ENCODE assay signal across 7 cellular contexts in genomic region chr5:152472096-152472495, GRCh38.
"Had no signal": no experiment of that assay in that cellular context is flagged by ENCODE, and none has a peak within 500 bp of the region (broad histone marks: within the 10 kb centered on the region; RNA-seq: fewer than 3 reads in every experiment).

No MANE protein-coding gene starts in this region.

- DNase-seq: IMR-90, KBM-7, KG1 had no signal

- ATAC-seq: HepG2, K562 had no signal

- FAIRE-seq: HepG2, HTR-8/SVneo, K562 had no signal

- H3K27ac ChIP-seq: HL-60 had no signal

- H3K4me3 ChIP-seq: K562 had no signal
